ENCODE assay signal across 8 cellular contexts in genomic region chr5:125412051-125412560, GRCh38.
DNase-seq lines count a peak whose midpoint lies in the region; ATAC-seq and FAIRE-seq lines count a peak whose summit lies in the region.

No MANE protein-coding gene starts in this region.

- ATAC-seq in GM21528 (IDR thresholded peaks at IDR 0.05; ENCODE audit: low FRiP score, unreplicated experiment) = peak; percentile 66

- peak overlapping the region; percentile 92 for H3K27ac ChIP-seq in mesenchymal stem cell (ENCODE audit: low read length, poor library complexity, severe bottlenecking)

- peaks cover 11% of the 10 kb centered on the region for H3K4me1 ChIP-seq in mesenchymal stem cell (ENCODE audit: control insufficient read depth, insufficient read depth, low read depth, low read length)

- peak overlapping the region; percentile 98 for H3K18ac ChIP-seq in mesenchymal stem cell (ENCODE audit: low read depth in 1 of 2, low read length in 2 of 2)

- H2BK12ac ChIP-seq in mesenchymal stem cell (ENCODE audit: low read length in 2 of 2) = peak overlapping the region; percentile 93

- H3K27me3 ChIP-seq in mesenchymal stem cell (ENCODE audit: control insufficient read depth in 1 of 2, insufficient read depth in 1 of 2, low read length in 2 of 2) = no peaks in the 10 kb centered on the region

- peak overlapping the region; percentile 94 for H2BK120ac ChIP-seq in mesenchymal stem cell (ENCODE audit: low read depth, low read length)

- H3K4me2 ChIP-seq in mesenchymal stem cell (ENCODE audit: low read length, poor library complexity, severe bottlenecking) = peak overlapping the region; percentile 76

- H2AFZ ChIP-seq in mesenchymal stem cell (ENCODE audit: low read depth, low read length) = no peak overlapping the region

- DNase-seq in EL (peak; percentile 19), HTR-8/SVneo (ENCODE audit: insufficient read length, low spot score) (no peak), cerebellum (ENCODE audit: low spot score) (peak; percentile 33), mesenchymal stem cell (peak; percentile 72), NCI-H128 (lab: John Stamatoyannopoulos, UW; ENCODE audit: unreplicated experiment) (no peak), HuH-7.5 (ENCODE audit: low spot score) (no peak)
- DNase-seq in activated naive CD4-positive, alpha-beta T cell treated with Interleukin-2 at 50 U/mL for 16 hours = no peak

- peak overlapping the region in 1 of 2 experiments; percentile 47 for H3K23ac ChIP-seq in mesenchymal stem cell (ENCODE audit: low read length in 2 of 2)

- H3K9me3 ChIP-seq in mesenchymal stem cell (ENCODE audit: control insufficient read depth, low read length) = peaks cover 4% of the 10 kb centered on the region

- peak overlapping the region in 1 of 2 experiments; percentile 62 for H3K4me3 ChIP-seq in mesenchymal stem cell (ENCODE audit: insufficient read depth in 1 of 2, low read depth in 1 of 2, low read length in 2 of 2)

- H2AK5ac ChIP-seq in mesenchymal stem cell (ENCODE audit: low read length, severe bottlenecking) = peak overlapping the region; percentile 91

- peak overlapping the region; percentile 89 for H4K91ac ChIP-seq in mesenchymal stem cell (ENCODE audit: low read length)

- 8% methylated on average over 11 of the region's 11 CpGs for WGBS in mesenchymal stem cell

- no peaks in the 10 kb centered on the region for H3K79me1 ChIP-seq in mesenchymal stem cell (replicated peaks; ENCODE audit: low read length, poor library complexity, severe bottlenecking)

- H2BK5ac ChIP-seq in mesenchymal stem cell (ENCODE audit: low read depth, low read length, poor library complexity, severe bottlenecking) = peak overlapping the region; percentile 49

- H3K36me3 ChIP-seq in mesenchymal stem cell (ENCODE audit: control insufficient read depth in 1 of 2, insufficient read depth in 2 of 2, low read depth in 1 of 2, low read length in 2 of 2) = no peaks in the 10 kb centered on the region

- H3K9ac ChIP-seq in mesenchymal stem cell (ENCODE audit: low read length) = peak overlapping the region; percentile 83

- no peak overlapping the region for H2BK15ac ChIP-seq in mesenchymal stem cell (ENCODE audit: low read depth, poor library complexity, severe bottlenecking)

- peak overlapping the region in 1 of 2 experiments; percentile 80 for H3K14ac ChIP-seq in mesenchymal stem cell (ENCODE audit: low read length in 2 of 2)

- FAIRE-seq in HTR-8/SVneo (lab: Jason Lieb, UNC) = peak; percentile 20

- peak overlapping the region; percentile 82 for H4K8ac ChIP-seq in mesenchymal stem cell (ENCODE audit: low read length)

- peak overlapping the region; percentile 64 to 96 for H3K4ac ChIP-seq in mesenchymal stem cell (ENCODE audit: low read depth in 1 of 2, low read length in 2 of 2)

Comparison
In these comparisons a context has a peak if more than half of its experiments do, and no peak if none do; other contexts are left out.
1. DNase-seq: peak in EL (single experiment), cerebellum (single experiment) and mesenchymal stem cell (single experiment); none in HTR-8/SVneo (single experiment), NCI-H128 (single experiment), activated naive CD4-positive, alpha-beta T cell treated with Interleukin-2 at 50 U/mL for 16 hours (single experiment) and HuH-7.5 (single experiment).